Comparison of ENCODE assay signal across 13 cellular contexts in the genomic region with DNA sequence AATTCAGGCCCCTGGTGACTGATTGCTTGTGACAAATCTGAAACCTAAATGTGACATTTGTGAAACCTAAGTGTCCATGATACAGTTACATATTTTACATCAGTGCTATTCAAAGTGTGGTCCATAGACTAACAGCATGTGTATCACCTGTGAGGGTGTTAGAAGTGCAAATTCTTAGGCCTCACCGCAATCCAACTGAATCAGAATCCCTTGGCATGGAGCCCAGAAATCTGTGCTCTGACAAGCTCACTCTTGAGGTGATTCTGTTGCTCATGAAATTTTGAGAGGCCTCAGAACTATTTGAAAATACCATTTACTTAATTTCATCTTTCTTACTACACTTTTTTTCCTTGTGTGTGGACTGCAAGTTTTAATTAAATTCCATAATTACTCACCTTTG.
DNase-seq lines count a peak whose midpoint lies in the region; TF ChIP-seq lines count a peak whose summit lies in the region.
"Had no signal": no experiment of that assay in that cellular context is flagged by ENCODE, and none has a peak within 500 bp of the region (broad histone marks: within the 10 kb centered on the region; RNA-seq: fewer than 3 reads in every experiment).

No MANE protein-coding gene starts in this region.

- 45% methylated on average over 1 of the region's 1 CpG for WGBS in prostate gland
- WGBS in transverse colon (ENCODE audit: low coverage in 1 of 2), 2 donors = 75 to 80% methylated on average over 1 of the region's 1 CpG

- in situ Hi-C loops in brain microvascular endothelial cell (cut with HindIII; ENCODE audit: low pct_ligation_motif_present, low sequenced_read_pairs) = no loop called here
- in situ Hi-C loops in transverse colon (cut with MboI; ENCODE audit: low pct_ligation_motif_present in 1 of 4, low pct_unique_long_range_greater_than_20kb in 1 of 4, low sequenced_read_pairs in 3 of 4) = no loop called here

- intact Hi-C loops in prostate gland (cut with DNase I) = no loop called here
- intact Hi-C loops in transverse colon (cut with DNase I; ENCODE audit: low total_unique reads) = no loop called here

- H3K27me3 ChIP-seq in brain microvascular endothelial cell (replicated peaks) = no peaks in the 10 kb centered on the region
- H3K27me3 ChIP-seq in prostate gland (replicated peaks; ENCODE audit: insufficient read depth) = no peaks in the 10 kb centered on the region
- no peaks in the 10 kb centered on the region for H3K27me3 ChIP-seq in transverse colon
- H3K27me3 ChIP-seq: neutrophil, SJSA1 had no signal

- no peak overlapping the region for H3K27ac ChIP-seq in brain microvascular endothelial cell
- H3K27ac ChIP-seq in prostate gland = no peak overlapping the region
- H3K27ac ChIP-seq in transverse colon = no peak overlapping the region
- H3K27ac ChIP-seq: 22Rv1, neutrophil, SJSA1 had no signal

- TF ChIP-seq EP300 in transverse colon (IDR thresholded peaks at IDR 0.05; ENCODE audit: low read depth) = no peak

- no peaks in the 10 kb centered on the region for H3K4me1 ChIP-seq in prostate gland (replicated peaks)
- no peaks in the 10 kb centered on the region for H3K4me1 ChIP-seq in transverse colon

- TF ChIP-seq CTCF in brain microvascular endothelial cell (IDR thresholded peaks at IDR 0.05; ENCODE audit: low read depth, low read length, missing control alignments) (no peak), prostate gland (IDR thresholded peaks at IDR 0.05) (no peak), transverse colon (IDR thresholded peaks at IDR 0.05) (no peak)

- TF ChIP-seq POLR2A in prostate gland (IDR thresholded peaks at IDR 0.05) (no peak), transverse colon (IDR thresholded peaks at IDR 0.05) (no peak)

- H3K4me3 ChIP-seq in brain microvascular endothelial cell (ENCODE audit: low read depth, low read length) = no peak overlapping the region
- H3K4me3 ChIP-seq in prostate gland = no peak overlapping the region
- H3K4me3 ChIP-seq in transverse colon = no peak overlapping the region
- H3K4me3 ChIP-seq: SJSA1 had no signal

- H3K36me3 ChIP-seq in brain microvascular endothelial cell (replicated peaks) = no peaks in the 10 kb centered on the region
- H3K36me3 ChIP-seq in prostate gland = no peaks in the 10 kb centered on the region
- no peaks in the 10 kb centered on the region for H3K36me3 ChIP-seq in transverse colon
- H3K36me3 ChIP-seq: neutrophil, SJSA1 had no signal

- no peaks in the 10 kb centered on the region for H3K9me3 ChIP-seq in prostate gland
- no peaks in the 10 kb centered on the region for H3K9me3 ChIP-seq in transverse colon
- H3K9me3 ChIP-seq: neutrophil, SJSA1 had no signal

- DNase-seq in DMS 273 (lab: John Stamatoyannopoulos, UW; ENCODE audit: unreplicated experiment) (peak; percentile 27), DMS 273 treated with DMSO at 0.1 percent for 48 hours (lab: John Stamatoyannopoulos, UW) (no peak), NCI-H187 treated with DMSO at 0.1 percent for 48 hours (lab: John Stamatoyannopoulos, UW) (peak; percentile 27), brain microvascular endothelial cell (peak; percentile 61), prostate gland (ENCODE audit: low spot score) (peak; percentile 36), transverse colon (no peak), SKM-1 treated with dmso at 0.1 percent for 144 hours (lab: John Stamatoyannopoulos, UW; ENCODE audit: unreplicated experiment) (no peak)
- DNase-seq in activated effector memory CD4-positive, alpha-beta T cell treated with anti-CD3 and anti-CD28 coated beads, Interleukin-2, amount 50 U/mL, for 16 hours = no peak
- DNase-seq: activated CD4-positive, CD25-positive, alpha-beta regulatory T cell treated with anti-CD3 and anti-CD28 coated beads, Interleukin-2, amount 50 U/mL, for 72 hours; MV-4-11 had no signal

Comparison
In these comparisons a context has a peak if more than half of its experiments do, and no peak if none do; other contexts are left out.
1. DNase-seq: peak in DMS 273 (single experiment), NCI-H187 treated with DMSO at 0.1 percent for 48 hours (single experiment), brain microvascular endothelial cell (single experiment) and prostate gland (single experiment); none in DMS 273 treated with DMSO at 0.1 percent for 48 hours (single experiment), activated effector memory CD4-positive, alpha-beta T cell treated with anti-CD3 and anti-CD28 coated beads, Interleukin-2, amount 50 U/mL, for 16 hours (single experiment), transverse colon (single experiment) and SKM-1 treated with dmso at 0.1 percent for 144 hours (single experiment).